ENCODE assay signal across 37 cellular contexts in genomic region chr12:119266963-119267362, GRCh38.
"Had no signal": no experiment of that assay in that cellular context is flagged by ENCODE, and none has a peak within 500 bp of the region (broad histone marks: within the 10 kb centered on the region; RNA-seq: fewer than 3 reads in every experiment).

No MANE protein-coding gene starts in this region.

- H3K27ac Mint-ChIP-seq: activated CD4-positive, alpha-beta memory T cell treated with anti-CD3 and anti-CD28 coated beads, Interleukin-2, amount 10 ng/mL, durations not matched to agents 7 days and 5 days; activated CD4-positive, alpha-beta T cell treated with anti-CD3 and anti-CD28 coated beads for 36 hours; activated CD4-positive, alpha-beta T cell treated with anti-CD3 and anti-CD28 coated beads, Interleukin-2, amount 10 ng/mL, durations not matched to agents 7 days and 5 days; activated CD8-positive, alpha-beta memory T cell treated with anti-CD3 and anti-CD28 coated beads, Interleukin-2, amount 10 ng/mL, durations not matched to agents 7 days and 5 days; activated CD8-positive, alpha-beta T cell treated with anti-CD3 and anti-CD28 coated beads, Interleukin-2, amount 10 ng/mL, durations not matched to agents 7 days and 5 days; activated naive CD4-positive, alpha-beta T cell treated with anti-CD3 and anti-CD28 coated beads, Interleukin-2, amount 10 ng/mL, durations not matched to agents 7 days and 5 days; activated naive CD4-positive, alpha-beta T cell treated with anti-CD3 and anti-CD28 coated beads, Interleukin-2, amount 50 U/mL, for 24 hours; activated naive CD8-positive, alpha-beta T cell; activated naive CD8-positive, alpha-beta T cell treated with anti-CD3 and anti-CD28 coated beads, Interleukin-2, amount 10 ng/mL, durations not matched to agents 7 days and 5 days; activated naive CD8-positive, alpha-beta T cell treated with anti-CD3 and anti-CD28 coated beads, Interleukin-2, amount 50 U/mL, for 24 hours; activated T-cell treated with anti-CD3 and anti-CD28 coated beads, Interleukin-2, amount 50 U/mL, for 24 hours; activated T-helper 2 cell treated with anti-CD3 and anti-CD28 coated beads, Interferon-gamma antibody, Interleukin-2, Interleukin-4, amounts not matched to agents 10 μg/mL and 5 μg/mL and 100 μg/mL, durations not matched to agents 14 hours and 24 hours and 36 hours; brain; T-helper 1 cell treated with Interleukin-12 subunit alpha and Interleukin-12 subunit beta and Interleukin-4 antibody, amounts not matched to agents 30 μg/mL and 1 μg/mL, for 36 hours; T-helper 2 cell treated with Interferon-gamma antibody and Interleukin-4, amounts not matched to agents 5 μg/mL and 100 μg/mL, for 36 hours had no signal

- H3K36me3 ChIP-seq: ascending aorta, cardiac muscle cell had no signal

- H3K4me3 ChIP-seq: ascending aorta, cardiac muscle cell had no signal

- H3K27ac ChIP-seq: ascending aorta, cardiac muscle cell, VCaP had no signal

- H3K4me1 Mint-ChIP-seq: activated CD4-positive, alpha-beta memory T cell treated with anti-CD3 and anti-CD28 coated beads, Interleukin-2, amount 10 ng/mL, durations not matched to agents 7 days and 5 days; activated CD4-positive, alpha-beta T cell treated with anti-CD3 and anti-CD28 coated beads for 36 hours; activated CD4-positive, alpha-beta T cell treated with anti-CD3 and anti-CD28 coated beads, Interleukin-2, amount 10 ng/mL, durations not matched to agents 7 days and 5 days; activated CD8-positive, alpha-beta memory T cell treated with anti-CD3 and anti-CD28 coated beads, Interleukin-2, amount 10 ng/mL, durations not matched to agents 7 days and 5 days; activated naive CD4-positive, alpha-beta T cell treated with anti-CD3 and anti-CD28 coated beads, Interleukin-2, amount 10 ng/mL, durations not matched to agents 7 days and 5 days; activated naive CD4-positive, alpha-beta T cell treated with anti-CD3 and anti-CD28 coated beads, Interleukin-2, amount 50 U/mL, for 24 hours; activated naive CD8-positive, alpha-beta T cell treated with anti-CD3 and anti-CD28 coated beads, Interleukin-2, amount 10 ng/mL, durations not matched to agents 7 days and 5 days; activated naive CD8-positive, alpha-beta T cell treated with anti-CD3 and anti-CD28 coated beads, Interleukin-2, amount 50 U/mL, for 24 hours; central memory CD8-positive, alpha-beta T cell had no signal

- H3K4me3 Mint-ChIP-seq: activated CD4-positive, alpha-beta memory T cell treated with anti-CD3 and anti-CD28 coated beads, Interleukin-2, amount 10 ng/mL, durations not matched to agents 7 days and 5 days; activated CD4-positive, alpha-beta T cell treated with anti-CD3 and anti-CD28 coated beads for 36 hours; activated CD4-positive, alpha-beta T cell treated with anti-CD3 and anti-CD28 coated beads, Interleukin-2, amount 10 ng/mL, durations not matched to agents 7 days and 5 days; activated CD8-positive, alpha-beta memory T cell treated with anti-CD3 and anti-CD28 coated beads, Interleukin-2, amount 10 ng/mL, durations not matched to agents 7 days and 5 days; activated CD8-positive, alpha-beta T cell treated with anti-CD3 and anti-CD28 coated beads, Interleukin-2, amount 10 ng/mL, durations not matched to agents 7 days and 5 days; activated naive CD4-positive, alpha-beta T cell treated with anti-CD3 and anti-CD28 coated beads, Interleukin-2, amount 10 ng/mL, durations not matched to agents 7 days and 5 days; activated naive CD4-positive, alpha-beta T cell treated with anti-CD3 and anti-CD28 coated beads, Interleukin-2, amount 50 U/mL, for 24 hours; activated naive CD8-positive, alpha-beta T cell; activated naive CD8-positive, alpha-beta T cell treated with anti-CD3 and anti-CD28 coated beads, Interleukin-2, amount 10 ng/mL, durations not matched to agents 7 days and 5 days; activated naive CD8-positive, alpha-beta T cell treated with anti-CD3 and anti-CD28 coated beads, Interleukin-2, amount 50 U/mL, for 24 hours; activated T-cell treated with anti-CD3 and anti-CD28 coated beads, Interleukin-2, amount 50 U/mL, for 24 hours; brain; central memory CD8-positive, alpha-beta T cell; T-helper 1 cell treated with Interleukin-12 subunit alpha and Interleukin-12 subunit beta and Interleukin-4 antibody, amounts not matched to agents 30 μg/mL and 1 μg/mL, for 36 hours; T-helper 2 cell treated with Interferon-gamma antibody and Interleukin-4, amounts not matched to agents 5 μg/mL and 100 μg/mL, for 36 hours had no signal

- DNase-seq: activated CD4-positive, alpha-beta memory T cell treated with anti-CD3 and anti-CD28 coated beads, Interleukin-2, amount 10 ng/mL, durations not matched to agents 7 days and 5 days; activated CD4-positive, alpha-beta T cell treated with anti-CD3 and anti-CD28 coated beads for 1 hour; activated CD4-positive, alpha-beta T cell treated with anti-CD3 and anti-CD28 coated beads for 36 hours; activated CD4-positive, alpha-beta T cell treated with anti-CD3 and anti-CD28 coated beads for 48 hours; activated CD4-positive, alpha-beta T cell treated with anti-CD3 and anti-CD28 coated beads, Interleukin-2, amount 10 ng/mL, durations not matched to agents 7 days and 5 days; activated CD4-positive, alpha-beta T cell treated with anti-CD3 and anti-CD28 coated beads, Interleukin-2, amount 50 U/mL, for 48 hours; activated CD4-positive, CD25-positive, alpha-beta regulatory T cell; activated CD8-positive, alpha-beta memory T cell treated with anti-CD3 and anti-CD28 coated beads for 24 hours; activated CD8-positive, alpha-beta memory T cell treated with anti-CD3 and anti-CD28 coated beads, Interleukin-2, amount 10 ng/mL, durations not matched to agents 7 days and 5 days; activated CD8-positive, alpha-beta memory T cell treated with anti-CD3 and anti-CD28 coated beads, Interleukin-2, amount 50 U/mL, for 48 hours; activated CD8-positive, alpha-beta T cell treated with anti-CD3 and anti-CD28 coated beads, Interleukin-2, amount 10 ng/mL, durations not matched to agents 7 days and 5 days; activated effector memory CD4-positive, alpha-beta T cell treated with Interleukin-2 at 50 U/mL for 16 hours; activated gamma-delta T cell; activated naive CD4-positive, alpha-beta T cell treated with anti-CD3 and anti-CD28 coated beads, Interleukin-2, amount 10 ng/mL, durations not matched to agents 7 days and 5 days; activated naive CD4-positive, alpha-beta T cell treated with Interleukin-2 at 50 U/mL for 16 hours; activated naive CD8-positive, alpha-beta T cell treated with anti-CD3 and anti-CD28 coated beads, Interleukin-2, amount 10 ng/mL, durations not matched to agents 7 days and 5 days; activated naive CD8-positive, alpha-beta T cell treated with anti-CD3 and anti-CD28 coated beads, Interleukin-2, amount 50 U/mL, for 24 hours; activated T-cell treated with anti-CD3 and anti-CD28 coated beads, Interleukin-2, amount 50 U/mL, for 24 hours; activated T-cell treated with anti-CD3 and anti-CD28 coated beads, Interleukin-2, amount 50 U/mL, for 48 hours; amygdala; anterior cingulate cortex; caudate nucleus; cerebellar nuclear complex; T-helper 1 cell; T-helper 2 cell; T-helper 9 cell had no signal

- H3K4me1 ChIP-seq: ascending aorta had no signal

- H3K27me3 ChIP-seq: ascending aorta, cardiac muscle cell had no signal

- ATAC-seq: activated CD4-positive, alpha-beta T cell treated with anti-CD3 and anti-CD28 coated beads for 36 hours; activated CD4-positive, CD25-positive, alpha-beta regulatory T cell treated with anti-CD3 and anti-CD28 coated beads, Interleukin-2, amount 50 U/mL, for 24 hours; activated CD8-positive, alpha-beta memory T cell treated with anti-CD3 and anti-CD28 coated beads, Interleukin-2, amount 10 ng/mL, durations not matched to agents 7 days and 5 days; activated CD8-positive, alpha-beta T cell treated with anti-CD3 and anti-CD28 coated beads, Interleukin-2, amount 10 ng/mL, durations not matched to agents 7 days and 5 days; activated naive CD8-positive, alpha-beta T cell treated with anti-CD3 and anti-CD28 coated beads, Interleukin-2, amount 50 U/mL, for 24 hours had no signal

- H3K27me3 Mint-ChIP-seq: activated CD4-positive, alpha-beta memory T cell treated with anti-CD3 and anti-CD28 coated beads, Interleukin-2, amount 10 ng/mL, durations not matched to agents 7 days and 5 days; activated CD4-positive, alpha-beta T cell treated with anti-CD3 and anti-CD28 coated beads, Interleukin-2, amount 10 ng/mL, durations not matched to agents 7 days and 5 days; activated CD8-positive, alpha-beta memory T cell treated with anti-CD3 and anti-CD28 coated beads, Interleukin-2, amount 10 ng/mL, durations not matched to agents 7 days and 5 days; activated naive CD8-positive, alpha-beta T cell treated with anti-CD3 and anti-CD28 coated beads, Interleukin-2, amount 10 ng/mL, durations not matched to agents 7 days and 5 days had no signal

- H3K36me3 Mint-ChIP-seq: activated CD8-positive, alpha-beta memory T cell treated with anti-CD3 and anti-CD28 coated beads, Interleukin-2, amount 10 ng/mL, durations not matched to agents 7 days and 5 days; activated naive CD4-positive, alpha-beta T cell treated with anti-CD3 and anti-CD28 coated beads, Interleukin-2, amount 10 ng/mL, durations not matched to agents 7 days and 5 days; activated naive CD8-positive, alpha-beta T cell; activated naive CD8-positive, alpha-beta T cell treated with anti-CD3 and anti-CD28 coated beads, Interleukin-2, amount 10 ng/mL, durations not matched to agents 7 days and 5 days; brain had no signal
